ENCODE assay signal across 1 cellular context in the genomic region with DNA sequence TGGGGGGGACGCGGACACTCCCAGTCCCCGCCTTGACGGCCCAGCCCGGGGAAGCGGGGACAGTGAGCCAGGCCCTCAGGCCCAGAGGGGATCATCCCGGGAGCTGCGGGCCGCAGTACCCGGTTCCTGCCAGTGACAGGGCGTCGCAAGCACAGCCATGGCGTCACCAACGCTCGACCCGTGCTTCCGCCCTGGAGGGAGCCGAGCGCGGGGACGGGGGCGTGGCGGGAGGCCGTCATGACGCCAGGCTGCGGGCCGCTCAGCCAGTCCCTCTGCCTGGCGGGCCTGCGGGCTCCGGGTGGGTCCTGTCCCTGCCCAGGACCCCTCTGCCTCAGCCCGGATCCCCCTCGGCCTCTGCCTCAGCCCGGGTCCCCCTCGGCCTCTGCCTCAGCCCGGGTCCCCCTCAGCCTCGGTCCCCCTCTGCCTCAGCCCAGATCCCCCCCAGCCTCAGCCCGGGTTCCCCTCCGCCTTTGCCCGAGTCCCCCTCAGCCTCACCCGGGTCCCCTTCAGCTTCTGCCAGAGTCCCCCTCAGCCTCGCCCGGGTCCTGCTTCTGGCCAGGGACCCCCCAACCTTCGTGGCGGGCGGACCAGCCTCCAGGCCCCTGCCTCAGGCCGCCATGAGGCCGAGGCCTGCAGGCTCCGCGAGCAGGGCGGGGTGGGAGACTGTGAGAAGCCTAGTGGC.
TF ChIP-seq lines count a peak whose summit lies in the region.

No MANE protein-coding gene starts in this region.

TF ChIP-seq in WTC11, 78 proteins besides CTCF, POLR2A, EP300 and RAD21 (continued from another document):
- TF ChIP-seq CREM (CRISPR knock-in tag; IDR thresholded peaks at IDR 0.05) = no peak
- TF ChIP-seq ZBTB43 (CRISPR knock-in tag; IDR thresholded peaks at IDR 0.05) = no peak
TF ChIP-seq in WTC11: peak in this region for 0.
